ENCODE assay signal across 20 cellular contexts in genomic region chr17:5877366-5877765, GRCh38.
"Had no signal": no experiment of that assay in that cellular context is flagged by ENCODE, and none has a peak within 500 bp of the region (broad histone marks: within the 10 kb centered on the region; RNA-seq: fewer than 3 reads in every experiment).

No MANE protein-coding gene starts in this region.

- H3K27ac ChIP-seq: left ventricle myocardium inferior, ovary, spleen, testis, thyroid gland, transverse colon, upper lobe of left lung, vagina had no signal

- H3K4me3 Mint-ChIP-seq: mesothelial cell of epicardium; naive B cell; natural killer cell; stimulated activated effector memory CD8-positive, alpha-beta T cell treated with anti-CD3 and anti-CD28 coated beads, Interleukin-12 subunit alpha, Interleukin-12 subunit beta, amount 100 ng/mL, for 72 hours; stimulated activated naive CD8-positive, alpha-beta T cell treated with anti-CD3 and anti-CD28 coated beads, Interleukin-15, Interleukin-2, amounts not matched to agents 100 ng/mL and 50 ng/mL, for 24 hours had no signal

- H3K27ac Mint-ChIP-seq: mesothelial cell of epicardium; naive B cell; natural killer cell; progenitor cell of endocrine pancreas; stimulated activated effector memory CD8-positive, alpha-beta T cell treated with anti-CD3 and anti-CD28 coated beads, Interleukin-12 subunit alpha, Interleukin-12 subunit beta, amount 100 ng/mL, for 72 hours; stimulated activated naive CD8-positive, alpha-beta T cell treated with anti-CD3 and anti-CD28 coated beads, Interleukin-15, Interleukin-2, amounts not matched to agents 100 ng/mL and 50 ng/mL, for 24 hours had no signal

- H3K4me1 Mint-ChIP-seq: mesothelial cell of epicardium; naive B cell; natural killer cell; stimulated activated effector memory CD8-positive, alpha-beta T cell treated with anti-CD3 and anti-CD28 coated beads, Interleukin-12 subunit alpha, Interleukin-12 subunit beta, amount 100 ng/mL, for 72 hours had no signal

- H3K36me3 Mint-ChIP-seq: mesothelial cell of epicardium; naive B cell; natural killer cell; stimulated activated effector memory CD8-positive, alpha-beta T cell treated with anti-CD3 and anti-CD28 coated beads, Interleukin-12 subunit alpha, Interleukin-12 subunit beta, amount 100 ng/mL, for 72 hours had no signal

- H3K27me3 ChIP-seq: ovary, testis, thyroid gland, transverse colon, upper lobe of left lung, vagina had no signal

- DNase-seq: kidney glomerular epithelial cell; mesendoderm; naive B cell; natural killer cell; retina; small intestine; spleen; stimulated activated CD4-positive, alpha-beta T cell treated with anti-CD3 and anti-CD28 coated beads, Interleukin-4, amount 100 ng/mL, for 24 hours; stimulated activated naive CD4-positive, alpha-beta T cell; transverse colon; upper lobe of left lung had no signal

- H3K9me3 ChIP-seq: left ventricle myocardium inferior, ovary, spleen, testis, thyroid gland, transverse colon, upper lobe of left lung, vagina had no signal

- H3K4me1 ChIP-seq: spleen, testis, thyroid gland, transverse colon, upper lobe of left lung, vagina had no signal

- H3K9me3 Mint-ChIP-seq: mesothelial cell of epicardium; natural killer cell; stimulated activated effector memory CD8-positive, alpha-beta T cell treated with anti-CD3 and anti-CD28 coated beads, Interleukin-12 subunit alpha, Interleukin-12 subunit beta, amount 100 ng/mL, for 72 hours; stimulated activated naive CD8-positive, alpha-beta T cell treated with anti-CD3 and anti-CD28 coated beads, Interleukin-15, Interleukin-2, amounts not matched to agents 100 ng/mL and 50 ng/mL, for 24 hours had no signal
